ENCODE assay signal across 13 cellular contexts in the genomic region with DNA sequence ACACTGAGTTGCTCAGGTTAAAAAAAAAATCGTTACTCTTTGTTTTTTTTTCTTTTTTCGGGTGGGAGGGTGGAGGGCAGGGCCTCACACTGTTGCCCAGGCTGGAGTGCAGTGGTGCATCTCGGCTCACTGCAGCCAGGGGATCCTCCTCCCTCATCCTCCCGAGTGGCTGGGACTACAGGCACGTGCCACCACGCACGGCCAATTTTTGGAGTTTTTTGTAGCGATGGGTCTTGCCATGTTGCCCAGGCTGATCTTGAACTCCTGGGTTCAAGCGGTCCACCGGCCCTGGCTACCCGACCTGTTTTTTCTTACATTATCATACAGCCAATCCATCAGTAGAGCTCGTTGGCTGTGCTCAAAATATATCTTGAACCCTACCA. TPM values are rescaled to one million over a fixed set of nuclear protein-coding genes. Genes with fewer than 3 reads are reported as not detected.
DNase-seq lines count a peak whose midpoint lies in the region; ATAC-seq and TF ChIP-seq lines count a peak whose summit lies in the region.
"Had no signal": no experiment of that assay in that cellular context is flagged by ENCODE, and none has a peak within 500 bp of the region (broad histone marks: within the 10 kb centered on the region; RNA-seq: fewer than 3 reads in every experiment).

No MANE protein-coding gene starts in this region.

- H3K4me2 ChIP-seq in BLaER1 treated with 17β-estradiol and CSF1 and Interleukin-3, amounts not matched to agents 10 nM and 100 nM = peak overlapping the region; percentile 68 to 93 (median 83); a peak in 14 of 22 replicates

- intact Hi-C loops in naive thymus-derived CD4-positive, alpha-beta T cell (cut with micrococcal nuclease) = loop anchor here in 1 of 2 donors (10.0 kb wide), 1 partner anchor 710 kb away; a partner anchor contains a TSS

- H3K27me3 Mint-ChIP-seq in CD8-positive, alpha-beta memory T cell = peaks cover 0 to 3% of the 10 kb centered on the region in 2 donors
- H3K27me3 Mint-ChIP-seq in activated CD8-positive, alpha-beta T cell treated with anti-CD3 and anti-CD28 coated beads, Interleukin-2, amount 10 ng/mL, durations not matched to agents 7 days and 5 days (ENCODE audit: low read depth) = peaks cover 2% of the 10 kb centered on the region
- peaks cover 0 to 17% (median 0%) of the 10 kb centered on the region in 5 donors for H3K27me3 Mint-ChIP-seq in naive thymus-derived CD4-positive, alpha-beta T cell

- DNase-seq in CD8-positive, alpha-beta memory T cell = no peak
- DNase-seq in activated CD8-positive, alpha-beta T cell treated with anti-CD3 and anti-CD28 coated beads, Interleukin-2, amount 10 ng/mL, durations not matched to agents 7 days and 5 days = no peak
- DNase-seq in naive thymus-derived CD4-positive, alpha-beta T cell = no peak
- no peak for DNase-seq in NCI-H187 treated with DMSO at 0.1 percent for 48 hours (lab: John Stamatoyannopoulos, UW)
- no peak for DNase-seq in GOT3 (lab: John Stamatoyannopoulos, UW)
- no peak for DNase-seq in brain microvascular endothelial cell
- DNase-seq: activated CD8-positive, alpha-beta memory T cell treated with anti-CD3 and anti-CD28 coated beads, Interleukin-2, amount 50 U/mL, for 48 hours; stimulated activated CD4-positive, alpha-beta T cell treated with anti-CD3 and anti-CD28 coated beads, Interleukin-4, amount 100 ng/mL, for 1 hour; trophoblast cell had no signal

- H3K9me3 ChIP-seq in BLaER1 treated with 17β-estradiol and CSF1 and Interleukin-3, amounts not matched to agents 10 nM and 100 nM (replicated peaks in 1 of 11) = no peaks in the 10 kb centered on the region; a peak in 1 of 22 replicates
- no peaks in the 10 kb centered on the region for H3K9me3 ChIP-seq in CD8-positive, alpha-beta memory T cell (ENCODE audit: low read length)
- no peaks in the 10 kb centered on the region for H3K9me3 ChIP-seq in naive thymus-derived CD4-positive, alpha-beta T cell (ENCODE audit: control insufficient read depth in 2 of 3, low read length in 3 of 3)

- H3K36me3 ChIP-seq in BLaER1 treated with 17β-estradiol and CSF1 and Interleukin-3, amounts not matched to agents 10 nM and 100 nM = peaks cover 0 to under 1% (median 0%) of the 10 kb centered on the region in 11 experiments; a peak in 3 of 22 replicates
- H3K36me3 ChIP-seq in CD8-positive, alpha-beta memory T cell (ENCODE audit: insufficient read depth, low read length) = no peaks in the 10 kb centered on the region
- H3K36me3 ChIP-seq in naive thymus-derived CD4-positive, alpha-beta T cell (ENCODE audit: control insufficient read depth in 2 of 3, insufficient read depth in 3 of 3, low read length in 3 of 3) = peaks cover 0 to 8% (median 0%) of the 10 kb centered on the region in 3 experiments
- no peaks in the 10 kb centered on the region for H3K36me3 ChIP-seq in brain microvascular endothelial cell (replicated peaks)

- H3K27ac ChIP-seq in BLaER1 treated with 17β-estradiol and CSF1 and Interleukin-3, amounts not matched to agents 10 nM and 100 nM = peak overlapping the region in 6 of 11 experiments; percentile 96 to 100 (median 99); a peak in 8 of 22 replicates
- H3K27ac ChIP-seq in CD8-positive, alpha-beta memory T cell (ENCODE audit: low read depth, low read length) = no peak overlapping the region
- no peak overlapping the region for H3K27ac ChIP-seq in naive thymus-derived CD4-positive, alpha-beta T cell (ENCODE audit: low read depth, low read length)
- no peak overlapping the region for H3K27ac ChIP-seq in brain microvascular endothelial cell

- H4K20me1 ChIP-seq in BLaER1 treated with 17β-estradiol and CSF1 and Interleukin-3, amounts not matched to agents 10 nM and 100 nM = peaks cover 0 to 27% (median 18%) of the 10 kb centered on the region in 11 experiments; a peak in 14 of 22 replicates

- H3K9ac ChIP-seq in BLaER1 treated with 17β-estradiol and CSF1 and Interleukin-3, amounts not matched to agents 10 nM and 100 nM = peak overlapping the region in 1 of 11 experiments; percentile 98; a peak in 2 of 22 replicates

- TF ChIP-seq CTCF in brain microvascular endothelial cell (IDR thresholded peaks at IDR 0.05; ENCODE audit: low read depth, low read length, missing control alignments) = no peak

- peaks cover 0 to 20% (median 0%) of the 10 kb centered on the region in 3 donors for H3K36me3 Mint-ChIP-seq in CD8-positive, alpha-beta memory T cell
- peaks cover 19% of the 10 kb centered on the region for H3K36me3 Mint-ChIP-seq in activated CD8-positive, alpha-beta T cell treated with anti-CD3 and anti-CD28 coated beads, Interleukin-2, amount 10 ng/mL, durations not matched to agents 7 days and 5 days (ENCODE audit: low read depth)
- H3K36me3 Mint-ChIP-seq in naive thymus-derived CD4-positive, alpha-beta T cell = peaks cover 0 to 10% (median 3%) of the 10 kb centered on the region in 5 donors

- H3K27ac Mint-ChIP-seq in CD8-positive, alpha-beta memory T cell = peak overlapping the region in 7 of 8 donors; percentile 1 to 66 (median 37)
- H3K27ac Mint-ChIP-seq in activated CD8-positive, alpha-beta T cell treated with anti-CD3 and anti-CD28 coated beads, Interleukin-2, amount 10 ng/mL, durations not matched to agents 7 days and 5 days = no peak overlapping the region
- H3K27ac Mint-ChIP-seq in naive thymus-derived CD4-positive, alpha-beta T cell = peak overlapping the region in 5 of 9 donors; percentile 36 to 100 (median 73)

- POLR2A ChIA-PET in CD8-positive, alpha-beta memory T cell (lab: Charles Lee) = no interaction called here
- POLR2A ChIA-PET in activated CD8-positive, alpha-beta T cell treated with anti-CD3 and anti-CD28 coated beads, Interleukin-2, amount 10 ng/mL, durations not matched to agents 7 days and 5 days (lab: Charles Lee) = no interaction called here
- POLR2A ChIA-PET in naive thymus-derived CD4-positive, alpha-beta T cell (lab: Charles Lee) = no interaction called here

- CTCF ChIA-PET in CD8-positive, alpha-beta memory T cell (lab: Charles Lee) = interaction anchor here (0.6 kb wide), 1 partner anchor 341 kb away, joined by 3 read pairs; no protein-coding TSS in a partner anchor
- CTCF ChIA-PET in activated CD8-positive, alpha-beta T cell treated with anti-CD3 and anti-CD28 coated beads, Interleukin-2, amount 10 ng/mL, durations not matched to agents 7 days and 5 days (lab: Charles Lee) = interaction anchor here (1.5 kb wide), 1 partner anchor 259 kb away, joined by 8 read pairs; no protein-coding TSS in a partner anchor
- CTCF ChIA-PET in naive thymus-derived CD4-positive, alpha-beta T cell (lab: Charles Lee) = no interaction called here

- no peak for ATAC-seq in activated CD8-positive, alpha-beta T cell treated with anti-CD3 and anti-CD28 coated beads, Interleukin-2, amount 10 ng/mL, durations not matched to agents 7 days and 5 days
- no peak for ATAC-seq in naive thymus-derived CD4-positive, alpha-beta T cell
- ATAC-seq in GM19035 (IDR thresholded peaks at IDR 0.05; ENCODE audit: unreplicated experiment) = no peak

- H3K27me3 ChIP-seq in BLaER1 treated with 17β-estradiol and CSF1 and Interleukin-3, amounts not matched to agents 10 nM and 100 nM = no peaks in the 10 kb centered on the region
- H3K27me3 ChIP-seq in CD8-positive, alpha-beta memory T cell (ENCODE audit: insufficient read depth, low read length, poor library complexity, severe bottlenecking) = no peaks in the 10 kb centered on the region
- H3K27me3 ChIP-seq in naive thymus-derived CD4-positive, alpha-beta T cell (ENCODE audit: control insufficient read depth in 2 of 2, insufficient read depth in 2 of 2, low read length in 2 of 2) = no peaks in the 10 kb centered on the region
- H3K27me3 ChIP-seq in brain microvascular endothelial cell (replicated peaks) = no peaks in the 10 kb centered on the region

- peak overlapping the region in 4 of 7 donors; percentile 10 to 62 (median 52) for H3K4me3 Mint-ChIP-seq in CD8-positive, alpha-beta memory T cell
- peak overlapping the region; percentile 28 for H3K4me3 Mint-ChIP-seq in activated CD8-positive, alpha-beta T cell treated with anti-CD3 and anti-CD28 coated beads, Interleukin-2, amount 10 ng/mL, durations not matched to agents 7 days and 5 days
- peak overlapping the region in 8 of 10 donors; percentile 6 to 98 (median 73) for H3K4me3 Mint-ChIP-seq in naive thymus-derived CD4-positive, alpha-beta T cell

- peaks cover 26 to 36% (median 32%) of the 10 kb centered on the region in 10 experiments for H3K4me1 ChIP-seq in BLaER1 treated with 17β-estradiol and CSF1 and Interleukin-3, amounts not matched to agents 10 nM and 100 nM
- peaks cover 22% of the 10 kb centered on the region for H3K4me1 ChIP-seq in CD8-positive, alpha-beta memory T cell (ENCODE audit: insufficient read depth, low read length)
- peaks cover 13 to 18% of the 10 kb centered on the region in 2 donors for H3K4me1 ChIP-seq in naive thymus-derived CD4-positive, alpha-beta T cell (ENCODE audit: control insufficient read depth in 2 of 2, insufficient read depth in 2 of 2, low read length in 2 of 2)

- H3K4me1 Mint-ChIP-seq in CD8-positive, alpha-beta memory T cell = peaks cover 21 to 33% (median 31%) of the 10 kb centered on the region in 3 donors
- H3K4me1 Mint-ChIP-seq in activated CD8-positive, alpha-beta T cell treated with anti-CD3 and anti-CD28 coated beads, Interleukin-2, amount 10 ng/mL, durations not matched to agents 7 days and 5 days (ENCODE audit: low read depth) = peaks cover 10% of the 10 kb centered on the region
- H3K4me1 Mint-ChIP-seq in naive thymus-derived CD4-positive, alpha-beta T cell = peaks cover 12 to 36% (median 26%) of the 10 kb centered on the region in 7 donors

- in situ Hi-C loops in brain microvascular endothelial cell (cut with HindIII; ENCODE audit: low pct_ligation_motif_present, low sequenced_read_pairs) = no loop called here

- H3K4me3 ChIP-seq in BLaER1 treated with 17β-estradiol and CSF1 and Interleukin-3, amounts not matched to agents 10 nM and 100 nM = peak overlapping the region in 1 of 10 experiments; percentile 100; a peak in 1 of 20 replicates
- no peak overlapping the region for H3K4me3 ChIP-seq in CD8-positive, alpha-beta memory T cell (ENCODE audit: low read length)
- no peak overlapping the region for H3K4me3 ChIP-seq in naive thymus-derived CD4-positive, alpha-beta T cell (ENCODE audit: low read length)
- H3K4me3 ChIP-seq in brain microvascular endothelial cell (ENCODE audit: low read depth, low read length) = no peak overlapping the region
- H3K4me3 ChIP-seq: lung had no signal

- peaks cover 0 to 5% (median 0%) of the 10 kb centered on the region in 5 donors for H3K9me3 Mint-ChIP-seq in CD8-positive, alpha-beta memory T cell
- no peaks in the 10 kb centered on the region for H3K9me3 Mint-ChIP-seq in activated CD8-positive, alpha-beta T cell treated with anti-CD3 and anti-CD28 coated beads, Interleukin-2, amount 10 ng/mL, durations not matched to agents 7 days and 5 days (ENCODE audit: insufficient read depth)
- H3K9me3 Mint-ChIP-seq in naive thymus-derived CD4-positive, alpha-beta T cell = peaks cover 0 to 8% (median 0%) of the 10 kb centered on the region in 11 donors
- H3K9me3 Mint-ChIP-seq: CD14-positive monocyte had no signal

RNA-seq across cellular contexts. Expression of a gene that starts 2.2 kb away (rescaled TPM):
- 100 to 1,000 TPM; 102 to 106 TPM for total RNA-seq in CD8-positive, alpha-beta memory T cell
- polyA plus RNA-seq in CD8-positive, alpha-beta memory T cell = 28.2 TPM
- 10 to 100 TPM; 83.7 to 87.0 TPM for total RNA-seq in activated CD8-positive, alpha-beta T cell treated with anti-CD3 and anti-CD28 coated beads, Interleukin-2, amount 10 ng/mL, durations not matched to agents 7 days and 5 days
- 10 to 100 TPM; 20.5 to 65.7 (median 38.8) TPM for total RNA-seq in naive thymus-derived CD4-positive, alpha-beta T cell
- polyA plus RNA-seq in naive thymus-derived CD4-positive, alpha-beta T cell = 10 to 100 TPM; 25.3 to 34.7 TPM

Comparison
In these comparisons a context has a peak if more than half of its experiments do, and no peak if none do; other contexts are left out.
1. H3K27ac ChIP-seq: peak in BLaER1 treated with 17β-estradiol and CSF1 and Interleukin-3, amounts not matched to agents 10 nM and 100 nM (6 of 11); none in CD8-positive, alpha-beta memory T cell (single experiment), naive thymus-derived CD4-positive, alpha-beta T cell (single experiment) and brain microvascular endothelial cell (single experiment).
2. Peak in every context shown above with its lines, with median percentiles within 50 percentile points of each other: H3K4me3 Mint-ChIP-seq.